ENCODE assay signal across 1 cellular context in genomic region chr17:58630883-58631522, GRCh38.
A peak's percentile ranks its signal among the peaks of the same experiment; 100 is the strongest.
TF ChIP-seq lines count a peak whose summit lies in the region.

No MANE protein-coding gene starts in this region.

TF ChIP-seq in HEK293, 187 proteins besides CTCF, POLR2A, EP300 and RAD21 (continued from another document):
- TF ChIP-seq ZNF26 (tag by site-specific recombination; IDR thresholded peaks at IDR 0.05) (no peak), ZNF571 (tag by site-specific recombination; IDR thresholded peaks at IDR 0.05) (no peak), ZNF677 (tag by site-specific recombination; IDR thresholded peaks at IDR 0.05) (no peak), HOXA7 (CRISPR knock-in tag; IDR thresholded peaks at IDR 0.05; ENCODE audit: borderline replicate concordance) (no peak), ZFP41 (tag by site-specific recombination; IDR thresholded peaks at IDR 0.05; ENCODE audit: borderline replicate concordance) (0 out of 2 replicates have a peak, but pooled peaks have one; percentile 8), ZNF157 (tag by site-specific recombination; IDR thresholded peaks at IDR 0.05) (no peak), ZNF624 (tag by site-specific recombination; IDR thresholded peaks at IDR 0.05) (no peak; the same call in none of the 2 replicates), ZNF555 (tag by site-specific recombination; conservative IDR thresholded peaks at IDR 0.05) (0 out of 2 replicates have a peak, but pooled peaks have one; percentile 2), GLIS1 (tag by site-specific recombination; IDR thresholded peaks at IDR 0.05) (no peak), ZNF174 (tag by site-specific recombination; IDR thresholded peaks at IDR 0.05) (no peak)
